Comparison of ENCODE assay signal across 9 cellular contexts in the genomic region with DNA sequence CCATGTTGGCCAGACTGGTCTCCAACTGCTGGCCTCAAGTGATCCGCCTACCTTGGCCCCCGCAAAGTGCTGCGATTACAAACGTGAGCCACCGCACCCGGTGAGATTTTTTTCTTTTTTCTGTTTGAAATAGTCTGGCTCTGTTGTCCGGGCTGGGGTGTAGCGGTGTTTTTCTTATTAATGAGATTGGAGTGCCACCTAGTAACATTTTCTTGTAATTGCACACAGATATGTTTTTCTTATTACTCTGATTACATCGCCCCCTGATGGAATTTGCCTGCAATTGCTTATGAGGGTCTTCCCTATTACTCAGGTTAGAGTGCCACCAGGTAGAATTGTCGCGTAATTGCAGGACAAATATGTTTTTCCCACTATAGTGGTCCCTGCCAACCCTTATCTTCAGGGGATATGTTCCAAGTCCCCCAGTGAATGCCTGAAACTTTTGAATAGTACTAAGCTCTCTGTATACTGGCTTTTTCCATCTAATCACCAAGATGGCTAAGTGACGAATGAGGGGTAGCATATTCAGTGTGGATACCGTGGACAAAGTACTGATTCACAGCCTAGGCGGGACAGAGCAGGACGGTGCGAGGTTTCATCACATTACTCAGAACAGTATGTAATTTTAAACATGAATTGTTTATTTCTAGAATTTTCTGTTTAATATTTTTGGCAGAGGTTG. TPM values are rescaled to one million over a fixed set of nuclear protein-coding genes. Genes with fewer than 3 reads are reported as not detected.
DNase-seq lines count a peak whose midpoint lies in the region; ATAC-seq, FAIRE-seq and TF ChIP-seq lines count a peak whose summit lies in the region.
"Had no signal": no experiment of that assay in that cellular context is flagged by ENCODE, and none has a peak within 500 bp of the region (broad histone marks: within the 10 kb centered on the region; RNA-seq: fewer than 3 reads in every experiment).

No MANE protein-coding gene starts in this region.

- H3K4me3 ChIP-seq in CD8-positive, alpha-beta T cell (ENCODE audit: low read depth, low read length): no peak overlapping the region
- H3K4me3 ChIP-seq in GM23338 (no peak overlapping the region), kidney (ENCODE audit: low read length in 2 of 2) (no peak overlapping the region)

- FAIRE-seq in RCC 7860 (lab: Jason Lieb, UNC) (peak; percentile 61), kidney (lab: Jason Lieb, UNC) (no peak)

- no peaks in the 10 kb centered on the region for H3K4me1 Mint-ChIP-seq in CD8-positive, alpha-beta T cell (ENCODE audit: low read depth)
- peaks cover 3% of the 10 kb centered on the region for H3K4me1 Mint-ChIP-seq in GM23338
- no peaks in the 10 kb centered on the region for H3K4me1 Mint-ChIP-seq in activated T-helper 2 cell treated with anti-CD3 and anti-CD28 coated beads, Interferon-gamma antibody, Interleukin-2, Interleukin-4, amounts not matched to agents 10 μg/mL and 5 μg/mL and 100 μg/mL, durations not matched to agents 14 hours and 24 hours and 36 hours (ENCODE audit: low read depth)

- no peaks in the 10 kb centered on the region for H3K36me3 Mint-ChIP-seq in CD8-positive, alpha-beta T cell
- peaks cover 8% of the 10 kb centered on the region; the same call in 2 of the 3 replicates for H3K36me3 Mint-ChIP-seq in GM23338 (ENCODE audit: low read depth)
- no peaks in the 10 kb centered on the region for H3K36me3 Mint-ChIP-seq in activated T-helper 2 cell treated with anti-CD3 and anti-CD28 coated beads, Interferon-gamma antibody, Interleukin-2, Interleukin-4, amounts not matched to agents 10 μg/mL and 5 μg/mL and 100 μg/mL, durations not matched to agents 14 hours and 24 hours and 36 hours (ENCODE audit: low read depth)

- H3F3A ChIP-seq in GM23338 (replicated peaks; ENCODE audit: low read depth): no peaks in the 10 kb centered on the region

- no peaks in the 10 kb centered on the region for H3K27me3 ChIP-seq in CD8-positive, alpha-beta T cell (ENCODE audit: insufficient read depth, low read length)
- H3K27me3 ChIP-seq in GM23338 (ENCODE audit: insufficient read depth): no peaks in the 10 kb centered on the region
- H3K27me3 ChIP-seq in foreskin keratinocyte: no peaks in the 10 kb centered on the region

- ATAC-seq in CD8-positive, alpha-beta T cell: peak; percentile 21
- peak; percentile 60 for ATAC-seq in GM23338
- no peak for ATAC-seq in foreskin keratinocyte
- no peak for ATAC-seq in HG03469 (IDR thresholded peaks at IDR 0.05; ENCODE audit: unreplicated experiment)

- no peak overlapping the region for H3K4me3 Mint-ChIP-seq in CD8-positive, alpha-beta T cell
- H3K4me3 Mint-ChIP-seq in GM23338: no peak overlapping the region
- no peak overlapping the region for H3K4me3 Mint-ChIP-seq in activated T-helper 2 cell treated with anti-CD3 and anti-CD28 coated beads, Interferon-gamma antibody, Interleukin-2, Interleukin-4, amounts not matched to agents 10 μg/mL and 5 μg/mL and 100 μg/mL, durations not matched to agents 14 hours and 24 hours and 36 hours (ENCODE audit: low read depth)
- H3K4me3 Mint-ChIP-seq: dendritic cell treated with granulocyte-macrophage colony-stimulating factor and Interleukin-4, amounts not matched to agents 40 ng/mL and 50 ng/mL, for 4 days had no signal

- no peaks in the 10 kb centered on the region for H3K79me2 ChIP-seq in GM23338 (replicated peaks; ENCODE audit: insufficient read depth)

- POLR2A ChIA-PET in CD8-positive, alpha-beta T cell (lab: Charles Lee): no interaction called here

- CTCF ChIA-PET in CD8-positive, alpha-beta T cell (lab: Charles Lee): interaction anchor here (0.6 to 3.1 kb wide), 4 partner anchors 410 to 980 kb away, joined by 3 to 10 read pairs (median 3); a partner anchor contains a TSS

- H3K9me3 Mint-ChIP-seq in CD8-positive, alpha-beta T cell: peaks cover 2% of the 10 kb centered on the region
- peaks cover 33% of the 10 kb centered on the region for H3K9me3 Mint-ChIP-seq in GM23338
- peaks cover 4% of the 10 kb centered on the region for H3K9me3 Mint-ChIP-seq in activated T-helper 2 cell treated with anti-CD3 and anti-CD28 coated beads, Interferon-gamma antibody, Interleukin-2, Interleukin-4, amounts not matched to agents 10 μg/mL and 5 μg/mL and 100 μg/mL, durations not matched to agents 14 hours and 24 hours and 36 hours
- H3K9me3 Mint-ChIP-seq: dendritic cell treated with granulocyte-macrophage colony-stimulating factor and Interleukin-4, amounts not matched to agents 40 ng/mL and 50 ng/mL, for 4 days had no signal

- no peak overlapping the region for H2AFZ ChIP-seq in GM23338

- no peak overlapping the region for H3K27ac Mint-ChIP-seq in CD8-positive, alpha-beta T cell
- H3K27ac Mint-ChIP-seq in GM23338: no peak overlapping the region
- H3K27ac Mint-ChIP-seq in activated T-helper 2 cell treated with anti-CD3 and anti-CD28 coated beads, Interferon-gamma antibody, Interleukin-2, Interleukin-4, amounts not matched to agents 10 μg/mL and 5 μg/mL and 100 μg/mL, durations not matched to agents 14 hours and 24 hours and 36 hours: no peak overlapping the region
- H3K27ac Mint-ChIP-seq: dendritic cell treated with granulocyte-macrophage colony-stimulating factor and Interleukin-4, amounts not matched to agents 40 ng/mL and 50 ng/mL, for 4 days had no signal

- TF ChIP-seq CTCF in CD8-positive, alpha-beta T cell (IDR thresholded peaks at IDR 0.05): no peak
- TF ChIP-seq CTCF in GM23338 (conservative IDR thresholded peaks at IDR 0.05; ENCODE audit: low read depth in 2 of 2) (peak; percentile 79 to 80), foreskin keratinocyte (conservative IDR thresholded peaks at IDR 0.05) (peak; percentile 77), kidney (IDR thresholded peaks at IDR 0.05; ENCODE audit: borderline replicate concordance, extremely low read depth, insufficient read depth) (no peak)

- no peak overlapping the region for H3K9ac ChIP-seq in kidney (ENCODE audit: low read length in 2 of 2)

- no peaks in the 10 kb centered on the region for H3K27me3 Mint-ChIP-seq in CD8-positive, alpha-beta T cell (ENCODE audit: low read depth)
- H3K27me3 Mint-ChIP-seq in GM23338 (ENCODE audit: insufficient read depth, low read depth, poor library complexity): no peaks in the 10 kb centered on the region
- H3K27me3 Mint-ChIP-seq in activated T-helper 2 cell treated with anti-CD3 and anti-CD28 coated beads, Interferon-gamma antibody, Interleukin-2, Interleukin-4, amounts not matched to agents 10 μg/mL and 5 μg/mL and 100 μg/mL, durations not matched to agents 14 hours and 24 hours and 36 hours (ENCODE audit: low read depth): peaks cover 1% of the 10 kb centered on the region

- no peaks in the 10 kb centered on the region for H3K36me3 ChIP-seq in CD8-positive, alpha-beta T cell (ENCODE audit: insufficient read depth, low read length)
- no peaks in the 10 kb centered on the region for H3K36me3 ChIP-seq in GM23338 (ENCODE audit: insufficient read depth)
- H3K36me3 ChIP-seq in kidney (ENCODE audit: control insufficient read depth in 1 of 2, insufficient read depth in 2 of 2, low read length in 2 of 2): no peaks in the 10 kb centered on the region

- no peaks in the 10 kb centered on the region for H3K4me1 ChIP-seq in CD8-positive, alpha-beta T cell (ENCODE audit: insufficient read depth, low read length)
- H3K4me1 ChIP-seq in GM23338 (ENCODE audit: insufficient read depth): no peaks in the 10 kb centered on the region
- H3K4me1 ChIP-seq in foreskin keratinocyte: no peaks in the 10 kb centered on the region
- H3K4me1 ChIP-seq in kidney (ENCODE audit: control insufficient read depth in 1 of 2, insufficient read depth in 1 of 2, low read depth in 1 of 2, low read length in 2 of 2): no peaks in the 10 kb centered on the region

- no peaks in the 10 kb centered on the region for H3K9me2 ChIP-seq in GM23338 (ENCODE audit: insufficient read depth)

- peak in 1 of 7 experiments; percentile 21 for DNase-seq in CD8-positive, alpha-beta T cell
- peak; percentile 83 for DNase-seq in GM23338 (ENCODE audit: low spot score)
- DNase-seq in RCC 7860 (ENCODE audit: low spot score): peak; percentile 40
- DNase-seq in foreskin keratinocyte: peak; percentile 2 to 15
- DNase-seq in head of caudate nucleus: no peak
- DNase-seq in activated T-helper 2 cell treated with anti-CD3 and anti-CD28 coated beads, Interferon-gamma antibody, Interleukin-2, Interleukin-4, amounts not matched to agents 10 μg/mL and 5 μg/mL and 100 μg/mL, durations not matched to agents 14 hours and 24 hours and 36 hours (ENCODE audit: low spot score): no peak
- no peak for DNase-seq in kidney

- H3K9me3 ChIP-seq in CD8-positive, alpha-beta T cell (ENCODE audit: low read length): no peaks in the 10 kb centered on the region
- no peaks in the 10 kb centered on the region for H3K9me3 ChIP-seq in kidney (ENCODE audit: control insufficient read depth in 1 of 2, low read length in 2 of 2)

- no peak overlapping the region for H3K27ac ChIP-seq in CD8-positive, alpha-beta T cell (ENCODE audit: low read depth, low read length)
- H3K27ac ChIP-seq in GM23338 (ENCODE audit: low read depth) (no peak overlapping the region), foreskin keratinocyte (no peak overlapping the region), kidney (ENCODE audit: low read depth in 2 of 2, low read length in 2 of 2) (no peak overlapping the region)

- no peak overlapping the region for H3K4me2 ChIP-seq in GM23338

- no peaks in the 10 kb centered on the region for H4K20me1 ChIP-seq in GM23338 (replicated peaks; ENCODE audit: insufficient read depth)

- intact Hi-C loops in CD8-positive, alpha-beta T cell (cut with DNase I, micrococcal nuclease): loop anchor here (1.0 to 5.0 kb wide), 8 partner anchors 8 to 1546 kb away; a partner anchor contains a TSS
- intact Hi-C loops in head of caudate nucleus (cut with DNase I) (loop anchor here (5.0 to 10.0 kb wide), 2 partner anchors 400 to 943 kb away; no protein-coding TSS in a partner anchor), kidney (cut with DNase I) (no loop called here)
- intact Hi-C loops in activated T-helper 2 cell treated with anti-CD3 and anti-CD28 coated beads, Interferon-gamma antibody, Interleukin-2, Interleukin-4, amounts not matched to agents 10 μg/mL and 5 μg/mL and 100 μg/mL, durations not matched to agents 14 hours and 24 hours and 36 hours (cut with micrococcal nuclease): loop anchor here (1.0 to 10.0 kb wide), 3 partner anchors 293 to 944 kb away; no protein-coding TSS in a partner anchor

TF ChIP-seq in GM23338, 12 proteins besides CTCF, POLR2A, EP300 and RAD21 (continues in another document):
- TF ChIP-seq ZNF114 (CRISPR knock-in tag; IDR thresholded peaks at IDR 0.05): no peak
- no peak for TF ChIP-seq NANOG (IDR thresholded peaks at IDR 0.05; ENCODE audit: borderline replicate concordance)
- no peak for TF ChIP-seq EZH2 (IDR thresholded peaks at IDR 0.05; ENCODE audit: low read depth, unreplicated experiment)

RNA-seq across cellular contexts. Expression of a gene that starts 8.6 kb away (rescaled TPM):
- total RNA-seq in CD8-positive, alpha-beta T cell: 100 to 1,000 TPM; 107 to 115 TPM
- total RNA-seq in GM23338 (2014; rRNA removed; shearing (Covaris generic)): 77.3 and 100 TPM in 2 replicates
- polyA plus RNA-seq in GM23338 (2016; fragmentation: Nextera tagmentation; extraction: Ambion mirVana): 201 and 257 TPM in 2 replicates
- 151 and 163 TPM in 2 replicates for total RNA-seq in foreskin keratinocyte
- 201 and 213 TPM in 2 replicates for polyA plus RNA-seq in foreskin keratinocyte
- 200 and 208 TPM in 2 replicates for total RNA-seq in activated T-helper 2 cell treated with anti-CD3 and anti-CD28 coated beads, Interferon-gamma antibody, Interleukin-2, Interleukin-4, amounts not matched to agents 10 μg/mL and 5 μg/mL and 100 μg/mL, durations not matched to agents 14 hours and 24 hours and 36 hours
- 206 TPM for total RNA-seq in kidney
- 526 TPM for polyA plus RNA-seq in kidney (ENCODE audit: insufficient read depth, low read depth, low replicate concordance)

Comparison
In these comparisons a context has a peak if more than half of its experiments do, and no peak if none do; other contexts are left out.
1. ATAC-seq: peak in CD8-positive, alpha-beta T cell (single experiment) and GM23338 (single experiment); none in foreskin keratinocyte (single experiment) and HG03469 (single experiment).
2. DNase-seq: peak in GM23338 (single experiment), RCC 7860 (single experiment) and foreskin keratinocyte (2 of 2); none in head of caudate nucleus (0 of 42), activated T-helper 2 cell treated with anti-CD3 and anti-CD28 coated beads, Interferon-gamma antibody, Interleukin-2, Interleukin-4, amounts not matched to agents 10 μg/mL and 5 μg/mL and 100 μg/mL, durations not matched to agents 14 hours and 24 hours and 36 hours (single experiment) and kidney (single experiment).
3. CTCF ChIP-seq: peak in GM23338 (2 of 2) and foreskin keratinocyte (single experiment); none in CD8-positive, alpha-beta T cell (single experiment) and kidney (single experiment).